30 cellular contexts compared by ENCODE assay signal in genomic region chr19:46456930-46457329, GRCh38. TPM values are rescaled to one million over a fixed set of nuclear protein-coding genes. Genes with fewer than 3 reads are reported as not detected.
"Had no signal": no experiment of that assay in that cellular context is flagged by ENCODE, and none has a peak within 500 bp of the region (broad histone marks: within the 10 kb centered on the region; RNA-seq: fewer than 3 reads in every experiment).

No MANE protein-coding gene starts in this region.

- H3K9me3 ChIP-seq: left lung, lower lobe of right lung, neutrophil, ovary, right atrium auricular region, right lobe of liver, stomach, testis, tibial nerve, vagina had no signal

- H3K4me1 ChIP-seq: left lung, lower lobe of right lung, neural progenitor cell, right atrium auricular region, right lobe of liver, testis, tibial nerve, vagina had no signal

- H3K36me3 Mint-ChIP-seq: immature natural killer cell; mesothelial cell of epicardium; naive B cell; natural killer cell; neural progenitor cell; stimulated activated naive B cell treated with anti-CD40 and anti-IgM and Interleukin-4, amounts not matched to agents 10 μg/mL and 1 μg/mL and 100 μg/mL, for 72 hours; type B pancreatic cell had no signal

- H3K9me3 Mint-ChIP-seq: immature natural killer cell, mesothelial cell of epicardium, naive B cell, natural killer cell, neural progenitor cell, type B pancreatic cell had no signal

- H3K36me3 ChIP-seq: left lung, lower lobe of right lung, neural progenitor cell, neutrophil, ovary, right atrium auricular region, right lobe of liver, stomach, tibial nerve, vagina had no signal

- H3K4me3 ChIP-seq: left lung, lower lobe of right lung, neural progenitor cell, ovary, right atrium auricular region, right lobe of liver, smooth muscle cell, stomach, testis, tibial nerve, vagina had no signal

- ATAC-seq: left colon; left lung; lower lobe of right lung; natural killer cell; right lobe of liver; stimulated activated naive B cell treated with anti-CD40 and anti-IgM and Interleukin-4, amounts not matched to agents 10 μg/mL and 1 μg/mL and 100 μg/mL, for 72 hours; stimulated activated naive CD8-positive, alpha-beta T cell treated with anti-CD3 and anti-CD28 coated beads, Interleukin-15, Interleukin-2, amounts not matched to agents 100 U/mL and 50 U/mL, for 24 hours had no signal

- DNase-seq: hypothalamus; immature natural killer cell; kidney; left colon; left lung; lower lobe of right lung; mesendoderm; naive B cell; natural killer cell; nephron progenitor cell; right lobe of liver; stimulated activated CD4-positive, alpha-beta T cell treated with anti-CD3 and anti-CD28 coated beads, Interleukin-1b, Interleukin-23, amount 100 ng/mL, for 48 hours; stimulated activated CD4-positive, alpha-beta T cell treated with anti-CD3 and anti-CD28 coated beads, Interleukin-2, amount 100 ng/mL, for 48 hours; stimulated activated naive B cell treated with anti-CD40 and anti-IgM and Interleukin-4, amounts not matched to agents 10 μg/mL and 1 μg/mL and 100 μg/mL, for 72 hours; stimulated activated naive CD8-positive, alpha-beta T cell treated with anti-CD3 and anti-CD28 coated beads, Interleukin-15, Interleukin-2, amounts not matched to agents 100 U/mL and 50 U/mL, for 24 hours; stomach; testis had no signal

- H3K27ac ChIP-seq: left lung, lower lobe of right lung, neural progenitor cell, neutrophil, ovary, right atrium auricular region, right lobe of liver, stomach, testis, tibial nerve, vagina had no signal

- H3K27me3 Mint-ChIP-seq: progenitor cell of endocrine pancreas, type B pancreatic cell had no signal

- H3K4me1 Mint-ChIP-seq: immature natural killer cell; naive B cell; natural killer cell; stimulated activated naive B cell treated with anti-CD40 and anti-IgM and Interleukin-4, amounts not matched to agents 10 μg/mL and 1 μg/mL and 100 μg/mL, for 72 hours had no signal

- H3K27ac Mint-ChIP-seq: immature natural killer cell; naive B cell; natural killer cell; neural progenitor cell; stimulated activated naive B cell treated with anti-CD40 and anti-IgM and Interleukin-4, amounts not matched to agents 10 μg/mL and 1 μg/mL and 100 μg/mL, for 72 hours; type B pancreatic cell had no signal

- H3K4me3 Mint-ChIP-seq: immature natural killer cell; mesothelial cell of epicardium; naive B cell; natural killer cell; nephron progenitor cell; neural progenitor cell; stimulated activated naive B cell treated with anti-CD40 and anti-IgM and Interleukin-4, amounts not matched to agents 10 μg/mL and 1 μg/mL and 100 μg/mL, for 72 hours; type B pancreatic cell had no signal

- H3K27me3 ChIP-seq: neural progenitor cell, ovary, right atrium auricular region, right lobe of liver, testis, tibial nerve, vagina had no signal

RNA-seq across cellular contexts. Expression of gene PNMA8A, which starts 14.4 kb away (rescaled TPM):
- total RNA-seq: mononuclear cell, natural killer cell had no signal

RNA-seq across cellular contexts. Expression of gene PNMA8C, which starts 28.2 kb away (rescaled TPM):
- total RNA-seq: mononuclear cell, omental fat pad, renal cortical epithelial cell, right atrium auricular region, right lobe of liver, smooth muscle cell had no signal

RNA-seq across cellular contexts. Expression of gene CCDC8, which starts 43.6 kb away (rescaled TPM):
- total RNA-seq: mononuclear cell, natural killer cell had no signal
